ENCODE assay signal across 22 cellular contexts in the genomic region with DNA sequence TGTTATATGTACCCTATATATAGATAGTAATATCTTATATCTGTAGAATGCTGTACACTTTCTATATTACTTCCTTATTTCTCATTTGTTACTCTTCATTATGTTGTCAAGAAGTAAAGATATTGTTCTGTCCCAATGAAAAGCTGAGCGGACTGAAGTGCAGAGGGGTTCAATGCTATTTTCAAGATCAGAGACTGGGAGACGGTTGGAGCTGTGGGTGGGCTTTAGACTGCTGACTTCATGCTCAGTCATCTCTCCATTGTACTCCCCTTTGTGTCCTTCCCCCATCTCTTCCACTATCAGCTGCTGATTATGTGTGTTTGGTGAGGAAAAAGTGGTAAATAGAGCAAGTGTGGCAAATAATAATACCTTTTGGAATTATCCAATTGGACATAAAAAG.
"Had no signal": no experiment of that assay in that cellular context is flagged by ENCODE, and none has a peak within 500 bp of the region (broad histone marks: within the 10 kb centered on the region; RNA-seq: fewer than 3 reads in every experiment).

No MANE protein-coding gene starts in this region.

- H3K27ac ChIP-seq: coronary artery, dorsolateral prefrontal cortex, esophagus muscularis mucosa, foreskin keratinocyte, gastroesophageal sphincter, heart left ventricle, left ventricle myocardium inferior, lower lobe of right lung had no signal

- ATAC-seq: foreskin keratinocyte, gastroesophageal sphincter, heart left ventricle, left lobe of liver, lower lobe of right lung had no signal

- H3K27me3 ChIP-seq: dorsolateral prefrontal cortex, esophagus muscularis mucosa, foreskin keratinocyte, gastroesophageal sphincter, heart left ventricle, hepatocyte had no signal

- H3K4me1 ChIP-seq: left ventricle myocardium inferior, lower lobe of right lung had no signal

- DNase-seq: dermis blood vessel endothelial cell; dorsolateral prefrontal cortex; effector CD4-positive, alpha-beta T cell; effector memory CD4-positive, alpha-beta T cell; foreskin keratinocyte; heart left ventricle; hypothalamus; immature natural killer cell; islet precursor cell; kidney; kidney glomerular epithelial cell; left colon; left ventricle myocardium inferior; lower lobe of right lung; mesendoderm; midbrain had no signal

- H3K27me3 Mint-ChIP-seq: memory B cell had no signal

- H3K4me1 Mint-ChIP-seq: immature natural killer cell, memory B cell had no signal

- H3K36me3 ChIP-seq: esophagus muscularis mucosa, gastroesophageal sphincter, heart left ventricle, left ventricle myocardium inferior, lower lobe of right lung had no signal

- H3K9me3 ChIP-seq: esophagus muscularis mucosa, gastroesophageal sphincter, heart left ventricle, left ventricle myocardium inferior, lower lobe of right lung had no signal

- H3K4me2 ChIP-seq: hepatocyte had no signal

- H2AFZ ChIP-seq: hepatocyte had no signal

- H3K27ac Mint-ChIP-seq: immature natural killer cell, memory B cell had no signal

- H3K4me3 ChIP-seq: coronary artery, dorsolateral prefrontal cortex, esophagus muscularis mucosa, gastroesophageal sphincter, heart left ventricle, hepatocyte, left ventricle myocardium inferior, lower lobe of right lung had no signal

- H3K36me3 Mint-ChIP-seq: immature natural killer cell, memory B cell had no signal

- H3K9me3 Mint-ChIP-seq: memory B cell had no signal

- H3K4me3 Mint-ChIP-seq: immature natural killer cell, memory B cell had no signal

- H3K79me2 ChIP-seq: hepatocyte had no signal
